11 cellular contexts compared by ENCODE assay signal in genomic region chr11:8389034-8389996, GRCh38.
A peak's percentile ranks its signal among the peaks of the same experiment; 100 is the strongest.
DNase-seq lines count a peak whose midpoint lies in the region; TF ChIP-seq lines count a peak whose summit lies in the region.
"Had no signal": no experiment of that assay in that cellular context is flagged by ENCODE, and none has a peak within 500 bp of the region (broad histone marks: within the 10 kb centered on the region; RNA-seq: fewer than 3 reads in every experiment).

No MANE protein-coding gene starts in this region.

- 26 to 36% methylated on average over 11 of the region's 11 CpGs for WGBS in esophagus, 2 donors

- H3K4me3 Mint-ChIP-seq in activated T-cell treated with anti-CD3 and anti-CD28 coated beads, Interleukin-2, amount 50 U/mL, for 24 hours = no peak overlapping the region

- 0 out of 2 replicates have a peak overlapping the region, but pooled peaks have one; percentile 16 for H3K4me3 ChIP-seq in ACC112 (ENCODE audit: low read depth, low read length)
- no peak overlapping the region for H3K4me3 ChIP-seq in esophagus (ENCODE audit: low read depth in 1 of 2, low read length in 2 of 2)
- peak overlapping the region; percentile 12 to 44 for H3K4me3 ChIP-seq in muscle layer of duodenum (ENCODE audit: low read depth in 1 of 2, low read length in 2 of 2)
- H3K4me3 ChIP-seq: suprapubic skin had no signal

- no peaks in the 10 kb centered on the region for H3K9me3 Mint-ChIP-seq in activated T-cell treated with anti-CD3 and anti-CD28 coated beads, Interleukin-2, amount 50 U/mL, for 24 hours

- H3K36me3 Mint-ChIP-seq in activated T-cell treated with anti-CD3 and anti-CD28 coated beads, Interleukin-2, amount 50 U/mL, for 24 hours (ENCODE audit: low read depth) = no peaks in the 10 kb centered on the region

- DNase-seq in RPMI7951 (ENCODE audit: low read depth) (peak; percentile 11), GM13976 (ENCODE audit: low spot score) (no peak), GOT3 (lab: John Stamatoyannopoulos, UW) (no peak), NCI-H2107 (lab: John Stamatoyannopoulos, UW) (no peak)
- DNase-seq in activated T-cell treated with anti-CD3 and anti-CD28 coated beads, Interleukin-2, amount 50 U/mL, for 24 hours = no peak
- DNase-seq: activated CD8-positive, alpha-beta memory T cell treated with anti-CD3 and anti-CD28 coated beads, Interleukin-2, amount 50 U/mL, for 48 hours; GF-D8 had no signal

- H3K79me2 ChIP-seq in ACC112 (ENCODE audit: control insufficient read depth, insufficient read depth, low read length, unreplicated experiment) = no peaks in the 10 kb centered on the region

- H3K36me3 ChIP-seq in ACC112 (ENCODE audit: insufficient read depth, low read length) (no peaks in the 10 kb centered on the region), esophagus (ENCODE audit: control insufficient read depth in 2 of 2, insufficient read depth in 2 of 2, low read length in 1 of 2) (no peaks in the 10 kb centered on the region), muscle layer of duodenum (ENCODE audit: control insufficient read depth in 1 of 2, insufficient read depth in 2 of 2, low read length in 2 of 2) (no peaks in the 10 kb centered on the region)
- H3K36me3 ChIP-seq: suprapubic skin had no signal

- no peak overlapping the region for H3K27ac Mint-ChIP-seq in activated T-cell treated with anti-CD3 and anti-CD28 coated beads, Interleukin-2, amount 50 U/mL, for 24 hours

- H2AFZ ChIP-seq in ACC112 (ENCODE audit: low read length, unreplicated experiment) = no peak overlapping the region

- in situ Hi-C loops in GM13976 (cut with MboI; ENCODE audit: low sequenced_read_pairs, unreplicated experiment) = no loop called here

- peaks cover 3% of the 10 kb centered on the region for H3K27me3 Mint-ChIP-seq in activated T-cell treated with anti-CD3 and anti-CD28 coated beads, Interleukin-2, amount 50 U/mL, for 24 hours

- no peak for TF ChIP-seq CTCF in GM13976 (IDR thresholded peaks at IDR 0.05; ENCODE audit: borderline replicate concordance, control extremely low read depth, extremely low read depth, insufficient read depth, missing control alignments)

- H3K9me3 ChIP-seq in esophagus (ENCODE audit: control insufficient read depth in 2 of 2, insufficient read depth in 1 of 2, low read depth in 1 of 2, low read length in 1 of 2) (no peaks in the 10 kb centered on the region), muscle layer of duodenum (ENCODE audit: control insufficient read depth in 1 of 2, low read length in 2 of 2) (no peaks in the 10 kb centered on the region)
- H3K9me3 ChIP-seq: suprapubic skin had no signal

- H3K27me3 ChIP-seq in ACC112 (ENCODE audit: insufficient read depth, low read length) = peaks cover 72% of the 10 kb centered on the region
- H3K27me3 ChIP-seq in esophagus (ENCODE audit: control insufficient read depth in 1 of 2, insufficient read depth in 2 of 2, low read length in 2 of 2) = no peaks in the 10 kb centered on the region
- H3K27me3 ChIP-seq in muscle layer of duodenum (ENCODE audit: low read depth, low read length) = no peaks in the 10 kb centered on the region
- H3K27me3 ChIP-seq: suprapubic skin had no signal

- H3K4me1 ChIP-seq in ACC112 (ENCODE audit: control insufficient read depth, insufficient read depth, low read length, unreplicated experiment) = no peaks in the 10 kb centered on the region
- peaks cover 5 to 8% of the 10 kb centered on the region in 2 donors for H3K4me1 ChIP-seq in esophagus (ENCODE audit: control insufficient read depth in 2 of 2, insufficient read depth in 2 of 2, low read length in 1 of 2)
- H3K4me1 ChIP-seq in muscle layer of duodenum (ENCODE audit: control insufficient read depth in 1 of 2, insufficient read depth in 2 of 2, low read length in 2 of 2) = no peaks in the 10 kb centered on the region

- no peaks in the 10 kb centered on the region for H3K4me1 Mint-ChIP-seq in activated T-cell treated with anti-CD3 and anti-CD28 coated beads, Interleukin-2, amount 50 U/mL, for 24 hours (ENCODE audit: low read depth)

- no peak overlapping the region for H3K27ac ChIP-seq in ACC112 (ENCODE audit: low read depth, low read length)
- H3K27ac ChIP-seq in esophagus (ENCODE audit: low read depth in 2 of 2, low read length in 1 of 2) = peak overlapping the region; percentile 23 to 51
- H3K27ac ChIP-seq in muscle layer of duodenum (ENCODE audit: low read length) = peak overlapping the region; percentile 13
- H3K27ac ChIP-seq: suprapubic skin had no signal

Comparison
In these comparisons a context has a peak if more than half of its experiments do, and no peak if none do; other contexts are left out.
1. H3K4me3 ChIP-seq: peak in ACC112 (single experiment) and muscle layer of duodenum (2 of 2); none in esophagus (0 of 2).